Comparison of ENCODE assay signal across 11 cellular contexts in genomic region chr15:52010633-52011595, GRCh38. TPM values are rescaled to one million over a fixed set of nuclear protein-coding genes. Genes with fewer than 3 reads are reported as not detected.
DNase-seq lines count a peak whose midpoint lies in the region; ATAC-seq, FAIRE-seq and TF ChIP-seq lines count a peak whose summit lies in the region.
"Had no signal": no experiment of that assay in that cellular context is flagged by ENCODE, and none has a peak within 500 bp of the region (broad histone marks: within the 10 kb centered on the region; RNA-seq: fewer than 3 reads in every experiment).

No MANE protein-coding gene starts in this region.

- FAIRE-seq in RCC 7860 (lab: Jason Lieb, UNC) (peak; percentile 80), HTR-8/SVneo (lab: Jason Lieb, UNC) (no peak)
- FAIRE-seq: colon had no signal

- intact Hi-C loops in activated CD4-positive, alpha-beta T cell treated with anti-CD3 and anti-CD28 coated beads, Interleukin-2, amount 10 ng/mL, durations not matched to agents 24 days and 14 days (cut with micrococcal nuclease), result loop anchor here (5.0 kb wide), 2 partner anchors 39 to 179 kb away; partner anchors contain the start of gene LEO1

- H3K27me3 Mint-ChIP-seq in activated CD4-positive, alpha-beta T cell treated with anti-CD3 and anti-CD28 coated beads, Interleukin-2, amount 10 ng/mL, durations not matched to agents 24 days and 14 days, result no peaks in the 10 kb centered on the region
- H3K27me3 Mint-ChIP-seq in stimulated activated naive CD8-positive, alpha-beta T cell treated with anti-CD3 and anti-CD28 coated beads, Interleukin-15, amount 100 ng/mL, for 72 hours, result no peaks in the 10 kb centered on the region
- H3K27me3 Mint-ChIP-seq: IgD-negative memory B cell had no signal

- H3K36me3 Mint-ChIP-seq in activated CD4-positive, alpha-beta T cell treated with anti-CD3 and anti-CD28 coated beads, Interleukin-2, amount 10 ng/mL, durations not matched to agents 24 days and 14 days (ENCODE audit: low read depth), result no peaks in the 10 kb centered on the region
- H3K36me3 Mint-ChIP-seq: IgD-negative memory B cell had no signal

- H3K4me3 Mint-ChIP-seq in activated CD4-positive, alpha-beta T cell treated with anti-CD3 and anti-CD28 coated beads, Interleukin-2, amount 10 ng/mL, durations not matched to agents 24 days and 14 days, result no peak overlapping the region
- peak overlapping the region in 1 of 2 donors; percentile 19 for H3K4me3 Mint-ChIP-seq in stimulated activated naive CD8-positive, alpha-beta T cell treated with anti-CD3 and anti-CD28 coated beads, Interleukin-15, amount 100 ng/mL, for 72 hours
- H3K4me3 Mint-ChIP-seq: IgD-negative memory B cell had no signal

- ATAC-seq in esophagus mucosa (peak; percentile 67), HG02763 (IDR thresholded peaks at IDR 0.05; ENCODE audit: unreplicated experiment) (no peak)
- ATAC-seq in stimulated activated naive CD8-positive, alpha-beta T cell treated with anti-CD3 and anti-CD28 coated beads, Interleukin-15, amount 100 ng/mL, for 72 hours, result peak; percentile 41

- TF ChIP-seq CTCF in coronary artery (IDR thresholded peaks at IDR 0.05), result no peak

- no peak overlapping the region for H3K27ac ChIP-seq in coronary artery

- DNase-seq in activated CD4-positive, alpha-beta T cell treated with anti-CD3 and anti-CD28 coated beads, Interleukin-2, amount 10 ng/mL, durations not matched to agents 24 days and 14 days, result no peak
- no peak for DNase-seq in activated CD4-positive, alpha-beta T cell treated with anti-CD3 and anti-CD28 coated beads, Interleukin-2, amount 50 U/mL, for 4 hours
- DNase-seq in RCC 7860 (ENCODE audit: low spot score), result peak; percentile 79
- peak; percentile 19 to 76 for DNase-seq in stimulated activated naive CD8-positive, alpha-beta T cell treated with anti-CD3 and anti-CD28 coated beads, Interleukin-15, amount 100 ng/mL, for 72 hours
- no peak for DNase-seq in coronary artery (ENCODE audit: low spot score)
- DNase-seq in HTR-8/SVneo (ENCODE audit: insufficient read length, low spot score), result no peak
- DNase-seq: DND-41 had no signal

- peak overlapping the region; percentile 40 for H3K27ac Mint-ChIP-seq in activated CD4-positive, alpha-beta T cell treated with anti-CD3 and anti-CD28 coated beads, Interleukin-2, amount 10 ng/mL, durations not matched to agents 24 days and 14 days
- H3K27ac Mint-ChIP-seq in stimulated activated naive CD8-positive, alpha-beta T cell treated with anti-CD3 and anti-CD28 coated beads, Interleukin-15, amount 100 ng/mL, for 72 hours, result no peak overlapping the region

- H3K9me3 Mint-ChIP-seq in activated CD4-positive, alpha-beta T cell treated with anti-CD3 and anti-CD28 coated beads, Interleukin-2, amount 10 ng/mL, durations not matched to agents 24 days and 14 days, result no peaks in the 10 kb centered on the region
- no peaks in the 10 kb centered on the region for H3K9me3 Mint-ChIP-seq in stimulated activated naive CD8-positive, alpha-beta T cell treated with anti-CD3 and anti-CD28 coated beads, Interleukin-15, amount 100 ng/mL, for 72 hours
- H3K9me3 Mint-ChIP-seq: IgD-negative memory B cell had no signal

- H3K4me1 Mint-ChIP-seq in activated CD4-positive, alpha-beta T cell treated with anti-CD3 and anti-CD28 coated beads, Interleukin-2, amount 10 ng/mL, durations not matched to agents 24 days and 14 days, result peaks cover 56% of the 10 kb centered on the region
- peaks cover 68% of the 10 kb centered on the region for H3K4me1 Mint-ChIP-seq in stimulated activated naive CD8-positive, alpha-beta T cell treated with anti-CD3 and anti-CD28 coated beads, Interleukin-15, amount 100 ng/mL, for 72 hours

- no peak overlapping the region for H3K4me3 ChIP-seq in coronary artery

RNA-seq across cellular contexts. Expression of gene MAPK6, which starts 8.1 kb away (rescaled TPM):
- 60.9 and 63.9 TPM in 2 replicates for total RNA-seq in activated CD4-positive, alpha-beta T cell treated with anti-CD3 and anti-CD28 coated beads, Interleukin-2, amount 10 ng/mL, durations not matched to agents 24 days and 14 days
- total RNA-seq in esophagus mucosa, result 83.9 TPM

RNA-seq across cellular contexts. Expression of gene LEO1, which starts 39.3 kb away (rescaled TPM):
- 35.0 and 35.7 TPM in 2 replicates for total RNA-seq in activated CD4-positive, alpha-beta T cell treated with anti-CD3 and anti-CD28 coated beads, Interleukin-2, amount 10 ng/mL, durations not matched to agents 24 days and 14 days
- 16.8 TPM for total RNA-seq in esophagus mucosa

Comparison
In these comparisons a context has a peak if more than half of its experiments do, and no peak if none do; other contexts are left out.
1. DNase-seq: peak in RCC 7860 (single experiment) and stimulated activated naive CD8-positive, alpha-beta T cell treated with anti-CD3 and anti-CD28 coated beads, Interleukin-15, amount 100 ng/mL, for 72 hours (2 of 2); none in activated CD4-positive, alpha-beta T cell treated with anti-CD3 and anti-CD28 coated beads, Interleukin-2, amount 10 ng/mL, durations not matched to agents 24 days and 14 days (single experiment), activated CD4-positive, alpha-beta T cell treated with anti-CD3 and anti-CD28 coated beads, Interleukin-2, amount 50 U/mL, for 4 hours (0 of 2), coronary artery (single experiment) and HTR-8/SVneo (single experiment).